In the genomic region with DNA sequence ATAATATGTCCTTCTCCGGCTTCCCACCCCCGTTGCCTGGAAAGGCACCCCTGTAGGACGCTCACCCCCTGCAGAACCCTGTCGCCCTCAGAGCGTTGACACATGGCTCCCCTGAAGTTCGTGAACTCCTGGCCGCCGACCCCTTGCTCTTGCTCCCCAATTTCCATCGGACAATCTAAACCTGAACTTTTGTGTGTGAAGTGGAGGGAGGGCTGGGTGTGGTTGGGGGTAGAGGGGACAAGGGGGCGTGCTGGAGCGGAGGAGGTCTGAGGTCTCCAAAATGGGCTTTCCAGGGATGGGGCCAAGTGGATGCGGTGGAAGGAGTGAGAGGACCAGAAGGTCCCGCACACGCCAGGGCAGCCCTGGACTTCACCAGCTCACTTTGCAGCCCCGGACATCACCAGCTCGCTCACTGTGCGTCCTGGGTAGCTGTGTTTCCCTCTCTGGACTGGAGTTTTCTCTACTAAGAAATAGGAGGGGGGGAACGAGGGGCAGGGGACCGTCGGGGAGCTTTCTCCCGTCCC, we compare ENCODE assay signal across 10 cellular contexts. TPM values are rescaled to one million over a fixed set of nuclear protein-coding genes. Genes with fewer than 3 reads are reported as not detected.
A peak's percentile ranks its signal among the peaks of the same experiment; 100 is the strongest.
DNase-seq lines count a peak whose midpoint lies in the region; FAIRE-seq and TF ChIP-seq lines count a peak whose summit lies in the region.
"Had no signal": no experiment of that assay in that cellular context is flagged by ENCODE, and none has a peak within 500 bp of the region (broad histone marks: within the 10 kb centered on the region; RNA-seq: fewer than 3 reads in every experiment).

No MANE protein-coding gene starts in this region.

- H3K4me2 ChIP-seq in DOHH2 (ENCODE audit: low read length) = peak overlapping the region; percentile 55

- H3K9me3 ChIP-seq in DOHH2 (ENCODE audit: control insufficient read depth, insufficient read depth, low read length) (no peaks in the 10 kb centered on the region), WERI-Rb-1 (ENCODE audit: severe bottlenecking) (no peaks in the 10 kb centered on the region)

- H3K4me1 Mint-ChIP-seq in progenitor cell of endocrine pancreas (ENCODE audit: low read depth) = peaks cover 18% of the 10 kb centered on the region

- H3K4me3 Mint-ChIP-seq in progenitor cell of endocrine pancreas (ENCODE audit: low read depth) = peak overlapping the region; percentile 79

- no peaks in the 10 kb centered on the region for H3K9me2 ChIP-seq in DOHH2 (replicated peaks; ENCODE audit: control insufficient read depth, low read length)

- H3K36me3 ChIP-seq in DOHH2 (ENCODE audit: control insufficient read depth, low read length) (no peaks in the 10 kb centered on the region), WERI-Rb-1 (no peaks in the 10 kb centered on the region)

- FAIRE-seq in GM19239 (lab: Jason Lieb, UNC) = no peak
- FAIRE-seq: GM18507, islet of Langerhans had no signal

- H3K4me1 ChIP-seq in DOHH2 (ENCODE audit: control insufficient read depth, low read length) = peaks cover 11% of the 10 kb centered on the region; the same call in 1 of the 2 replicates

- H3K27ac ChIP-seq in DOHH2 (ENCODE audit: low read depth, low read length) (no peak overlapping the region), WERI-Rb-1 (no peak overlapping the region)

- H3K27me3 Mint-ChIP-seq in progenitor cell of endocrine pancreas = peaks cover 3% of the 10 kb centered on the region

- TF ChIP-seq CTCF in DOHH2 (IDR thresholded peaks at IDR 0.05; ENCODE audit: low read depth, low read length, poor library complexity, severe bottlenecking) (no peak), WERI-Rb-1 (IDR thresholded peaks at IDR 0.05; ENCODE audit: low read depth, low read length) (no peak), foreskin fibroblast (IDR thresholded peaks at IDR 0.05; ENCODE audit: low read depth, low read length) (no peak), progenitor cell of endocrine pancreas (IDR thresholded peaks at IDR 0.05; ENCODE audit: unreplicated experiment) (no peak)

- H3K4me3 ChIP-seq in DOHH2 (ENCODE audit: low read length) (peak overlapping the region; percentile 44), WERI-Rb-1 (ENCODE audit: low read depth, low read length) (peak overlapping the region; percentile 79), foreskin fibroblast (ENCODE audit: low read depth in 1 of 2, low read length in 2 of 2) (peak overlapping the region; percentile 46 to 55)

- no peaks in the 10 kb centered on the region for H4K20me1 ChIP-seq in DOHH2 (ENCODE audit: control insufficient read depth, insufficient read depth, low read depth, low read length)

- H3K27ac Mint-ChIP-seq in progenitor cell of endocrine pancreas = peak overlapping the region; percentile 89

- no peaks in the 10 kb centered on the region for H3K79me2 ChIP-seq in DOHH2 (ENCODE audit: control insufficient read depth, low read length)

- H3K9me3 Mint-ChIP-seq in progenitor cell of endocrine pancreas (ENCODE audit: low read depth) = no peaks in the 10 kb centered on the region

- H3K27me3 ChIP-seq in DOHH2 (ENCODE audit: control insufficient read depth, low read length) = peaks cover 53% of the 10 kb centered on the region
- H3K27me3 ChIP-seq in WERI-Rb-1 (ENCODE audit: insufficient read depth, low read depth, severe bottlenecking) = no peaks in the 10 kb centered on the region

- no peak for DNase-seq in WERI-Rb-1
- no peak for DNase-seq in foreskin fibroblast
- no peak for DNase-seq in progenitor cell of endocrine pancreas (ENCODE audit: low spot score, unreplicated experiment)
- no peak for DNase-seq in GM19239 (ENCODE audit: insufficient read length, low spot score)
- no peak for DNase-seq in NCI-H2081 treated with DMSO at 0.1 percent for 48 hours (lab: John Stamatoyannopoulos, UW)
- DNase-seq in stimulated activated CD4-positive, alpha-beta T cell treated with anti-CD3 and anti-CD28 coated beads, Interleukin-4, amount 100 ng/mL, for 24 hours = no peak
- DNase-seq in glomerular visceral epithelial cell (ENCODE audit: extremely low spot score) = no peak

- no peaks in the 10 kb centered on the region for H3F3A ChIP-seq in DOHH2 (ENCODE audit: control insufficient read depth, insufficient read depth)

- H3K36me3 Mint-ChIP-seq in progenitor cell of endocrine pancreas (ENCODE audit: insufficient read depth) = no peaks in the 10 kb centered on the region

RNA-seq across cellular contexts. Expression of gene CREB3L1, which starts 18.6 kb away (rescaled TPM):
- 9.5 and 9.6 TPM in 2 replicates for total RNA-seq in progenitor cell of endocrine pancreas

RNA-seq across cellular contexts. Expression of gene DGKZ, which starts 51.2 kb away (rescaled TPM):
- 55.1 and 58.3 TPM in 2 replicates for total RNA-seq in progenitor cell of endocrine pancreas
